Comparison of ENCODE assay signal across 13 cellular contexts in the genomic region with DNA sequence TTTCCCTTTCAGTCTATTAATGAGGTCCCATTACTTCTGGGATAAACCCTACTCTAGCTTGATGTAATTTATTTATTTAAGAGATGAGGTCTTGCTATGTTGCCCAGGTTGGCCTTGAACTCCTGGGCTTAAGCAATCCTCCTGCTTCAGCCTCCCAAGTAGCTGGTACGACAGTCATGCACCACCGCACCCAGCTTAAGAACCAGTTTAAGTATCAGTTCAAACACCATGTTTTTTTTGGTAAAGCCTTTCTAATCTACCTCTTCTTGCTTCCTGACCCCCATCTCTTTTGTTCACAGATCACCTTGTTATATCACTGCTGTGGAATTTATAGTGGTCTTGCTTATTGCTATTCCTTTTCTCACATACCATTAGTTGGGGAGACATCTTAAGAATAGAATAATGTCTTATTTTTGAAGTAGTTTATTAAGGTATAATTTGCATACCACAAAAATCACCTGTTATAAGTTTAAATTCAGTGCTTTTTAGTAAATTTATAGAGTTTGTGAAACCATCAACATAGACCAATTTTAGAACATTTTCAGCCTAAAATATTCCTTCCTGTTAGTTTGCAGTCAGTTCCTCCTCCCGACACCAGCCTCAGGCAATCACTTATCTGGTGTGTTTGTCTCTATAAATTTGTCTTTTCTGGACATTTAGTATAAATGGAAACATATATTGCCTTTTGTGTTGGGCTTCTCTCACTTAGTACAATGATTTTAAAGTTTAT.
A peak's percentile ranks its signal among the peaks of the same experiment; 100 is the strongest.
DNase-seq lines count a peak whose midpoint lies in the region; ATAC-seq and TF ChIP-seq lines count a peak whose summit lies in the region.
"Had no signal": no experiment of that assay in that cellular context is flagged by ENCODE, and none has a peak within 500 bp of the region (broad histone marks: within the 10 kb centered on the region; RNA-seq: fewer than 3 reads in every experiment).

No MANE protein-coding gene starts in this region.

- no peak for TF ChIP-seq CTCF in osteoblast (IDR thresholded peaks at IDR 0.05; ENCODE audit: extremely low read depth, low read depth, low read length)

- no peaks in the 10 kb centered on the region for H3K79me2 ChIP-seq in osteoblast (ENCODE audit: insufficient read depth, low read length)

- H4K20me1 ChIP-seq in osteoblast (ENCODE audit: insufficient read depth, low read length) = no peaks in the 10 kb centered on the region

- H3K9me3 ChIP-seq in SK-N-MC (ENCODE audit: low read depth, low read length) (no peaks in the 10 kb centered on the region), osteoblast (ENCODE audit: low read depth, low read length) (no peaks in the 10 kb centered on the region)
- H3K9me3 ChIP-seq: transverse colon had no signal

- H3K4me2 ChIP-seq in osteoblast (ENCODE audit: insufficient read depth, low read length) = no peak overlapping the region

- DNase-seq in SK-N-MC (ENCODE audit: low read depth, low spot score) (no peak), HuH-7 (ENCODE audit: low spot score) (no peak), NCI-H1105 (lab: John Stamatoyannopoulos, UW) (no peak), osteoblast (ENCODE audit: insufficient read length, low spot score, missing footprints) (no peak)
- DNase-seq: activated CD4-positive, CD25-positive, alpha-beta regulatory T cell; activated gamma-delta T cell treated with Interleukin-2 at 50 U/mL for 16 hours; left colon; posterior cingulate gyrus; transverse colon had no signal

- no peaks in the 10 kb centered on the region for H3K27me3 ChIP-seq in osteoblast (ENCODE audit: insufficient read depth, low read length)
- H3K27me3 ChIP-seq: transverse colon had no signal

- H3K27ac ChIP-seq in SK-N-MC = peak overlapping the region; percentile 72
- no peak overlapping the region for H3K27ac ChIP-seq in osteoblast (ENCODE audit: low read depth, low read length)
- H3K27ac ChIP-seq: transverse colon had no signal

- no peak overlapping the region for H3K9ac ChIP-seq in SK-N-MC (ENCODE audit: insufficient read length)

- no peak overlapping the region for H2AFZ ChIP-seq in osteoblast (ENCODE audit: low read length)

- peak; percentile 10 for ATAC-seq in GM18870 (IDR thresholded peaks at IDR 0.05; ENCODE audit: unreplicated experiment)
- peak; percentile 23 for ATAC-seq in GM21529 (IDR thresholded peaks at IDR 0.05; ENCODE audit: unreplicated experiment)
- ATAC-seq in HG03095 (IDR thresholded peaks at IDR 0.05; ENCODE audit: unreplicated experiment) = peak; percentile 10
- ATAC-seq in GM18520 (IDR thresholded peaks at IDR 0.05; ENCODE audit: unreplicated experiment) = no peak
- ATAC-seq: left colon had no signal

- H3K36me3 ChIP-seq in SK-N-MC (ENCODE audit: insufficient read depth, low read length) (no peaks in the 10 kb centered on the region), osteoblast (ENCODE audit: insufficient read depth, low read length) (no peaks in the 10 kb centered on the region)
- H3K36me3 ChIP-seq: transverse colon had no signal

- H3K4me1 ChIP-seq in osteoblast (ENCODE audit: insufficient read depth, low read length) = no peaks in the 10 kb centered on the region
- H3K4me1 ChIP-seq: transverse colon had no signal

- H3K4me3 ChIP-seq in SK-N-MC = no peak overlapping the region
- no peak overlapping the region for H3K4me3 ChIP-seq in osteoblast (ENCODE audit: insufficient read depth, low read length)
- H3K4me3 ChIP-seq: transverse colon had no signal
